In the genomic region with DNA sequence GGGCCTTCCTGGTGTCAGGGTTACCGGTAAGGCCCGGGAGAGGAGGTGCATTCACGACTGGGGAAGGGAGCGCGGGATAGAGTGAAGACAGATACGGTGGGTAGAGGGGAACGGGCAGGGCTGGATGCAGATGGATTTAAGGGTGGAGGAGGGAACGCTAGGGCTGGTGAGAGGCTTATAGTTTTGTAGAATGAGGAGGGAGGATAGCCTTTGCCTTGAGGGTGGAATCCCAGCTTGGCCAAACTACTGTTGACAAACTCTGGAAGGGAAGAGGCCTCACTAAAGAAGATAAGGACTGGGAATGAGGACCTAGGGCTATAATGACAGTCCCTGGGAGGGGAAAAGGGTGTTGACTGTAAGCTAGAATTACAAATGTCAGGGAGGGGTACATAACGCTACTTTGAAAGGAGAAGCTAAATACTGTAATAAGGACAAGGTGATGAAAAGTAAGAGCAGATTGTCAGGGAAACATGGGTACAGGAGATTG, we compare ENCODE assay signal across 8 cellular contexts.
A peak's percentile ranks its signal among the peaks of the same experiment; 100 is the strongest.
DNase-seq lines count a peak whose midpoint lies in the region; ATAC-seq and TF ChIP-seq lines count a peak whose summit lies in the region.

No MANE protein-coding gene starts in this region.

- H3K4me2 ChIP-seq in MM.1S (ENCODE audit: low read depth, low read length), result peak overlapping the region; percentile 70

- no peaks in the 10 kb centered on the region for H4K20me1 ChIP-seq in MM.1S (ENCODE audit: insufficient read depth, low read length)

- ATAC-seq in GM19438 (IDR thresholded peaks at IDR 0.05; ENCODE audit: low read depth, unreplicated experiment) (peak; percentile 21), GM21360 (IDR thresholded peaks at IDR 0.05; ENCODE audit: unreplicated experiment) (no peak)

- no peaks in the 10 kb centered on the region for H3K27me3 ChIP-seq in MM.1S (replicated peaks; ENCODE audit: insufficient read depth, low read length)
- H3K27me3 ChIP-seq in mucosa of rectum (ENCODE audit: control insufficient read depth in 2 of 2, insufficient read depth in 2 of 2, low read length in 2 of 2), result no peaks in the 10 kb centered on the region

- H3K9me3 ChIP-seq in MM.1S (replicated peaks; ENCODE audit: insufficient read depth, low read length) (no peaks in the 10 kb centered on the region), mucosa of rectum (ENCODE audit: control insufficient read depth in 2 of 2, low read length in 2 of 2) (no peaks in the 10 kb centered on the region)

- H3K36me3 ChIP-seq in MM.1S (replicated peaks; ENCODE audit: insufficient read depth, low read length), result no peaks in the 10 kb centered on the region
- no peaks in the 10 kb centered on the region for H3K36me3 ChIP-seq in mucosa of rectum (ENCODE audit: control insufficient read depth in 2 of 2, insufficient read depth in 2 of 2, low read length in 2 of 2)

- H3K27ac ChIP-seq in MM.1S (ENCODE audit: low read length) (no peak overlapping the region; the same call in 1 of the 2 replicates), coronary artery (peak overlapping the region; percentile 90 to 91), mucosa of rectum (ENCODE audit: low read depth in 2 of 2, low read length in 2 of 2) (peak overlapping the region; percentile 80 to 84)

- H3K9ac ChIP-seq in MM.1S (ENCODE audit: low read length) (peak overlapping the region; percentile 80), mucosa of rectum (ENCODE audit: low read depth in 1 of 2, low read length in 2 of 2) (peak overlapping the region; percentile 74 to 77)

- H3K4me1 ChIP-seq in MM.1S (ENCODE audit: low read length) (peaks cover 15% of the 10 kb centered on the region; the same call in 1 of the 2 replicates), mucosa of rectum (ENCODE audit: control insufficient read depth in 2 of 2, insufficient read depth in 2 of 2, low read length in 2 of 2) (peaks cover 11% of the 10 kb centered on the region in 2 donors)

- DNase-seq in MM.1S (no peak), coronary artery (ENCODE audit: low spot score) (no peak), T1000 (lab: John Stamatoyannopoulos, UW) (no peak)
- DNase-seq in stimulated activated CD4-positive, alpha-beta T cell treated with anti-CD3 and anti-CD28 coated beads, Interleukin-4, amount 100 ng/mL, for 4 hours, result no peak
- no peak for DNase-seq in activated CD4-positive, alpha-beta T cell treated with anti-CD3 and anti-CD28 coated beads for 1 hour

- TF ChIP-seq CTCF in MM.1S (IDR thresholded peaks at IDR 0.05; ENCODE audit: low read length) (no peak), coronary artery (IDR thresholded peaks at IDR 0.05) (no peak)

- H3K4me3 ChIP-seq in MM.1S (ENCODE audit: low read length) (peak overlapping the region; percentile 82), coronary artery (peak overlapping the region; percentile 93), mucosa of rectum (ENCODE audit: low read length in 2 of 2) (peak overlapping the region; percentile 84 to 91)

- H3K9me2 ChIP-seq in MM.1S (replicated peaks; ENCODE audit: insufficient read depth, low read length), result no peaks in the 10 kb centered on the region

- no peaks in the 10 kb centered on the region; the same call in 1 of the 2 replicates for H3F3A ChIP-seq in MM.1S (ENCODE audit: insufficient read depth, low read length)

- H2AFZ ChIP-seq in MM.1S (ENCODE audit: low read length), result peak overlapping the region; percentile 72

- H3K79me2 ChIP-seq in MM.1S (ENCODE audit: low read length), result peaks cover 14% of the 10 kb centered on the region
